ENCODE assay signal across 1 cellular context in the genomic region with DNA sequence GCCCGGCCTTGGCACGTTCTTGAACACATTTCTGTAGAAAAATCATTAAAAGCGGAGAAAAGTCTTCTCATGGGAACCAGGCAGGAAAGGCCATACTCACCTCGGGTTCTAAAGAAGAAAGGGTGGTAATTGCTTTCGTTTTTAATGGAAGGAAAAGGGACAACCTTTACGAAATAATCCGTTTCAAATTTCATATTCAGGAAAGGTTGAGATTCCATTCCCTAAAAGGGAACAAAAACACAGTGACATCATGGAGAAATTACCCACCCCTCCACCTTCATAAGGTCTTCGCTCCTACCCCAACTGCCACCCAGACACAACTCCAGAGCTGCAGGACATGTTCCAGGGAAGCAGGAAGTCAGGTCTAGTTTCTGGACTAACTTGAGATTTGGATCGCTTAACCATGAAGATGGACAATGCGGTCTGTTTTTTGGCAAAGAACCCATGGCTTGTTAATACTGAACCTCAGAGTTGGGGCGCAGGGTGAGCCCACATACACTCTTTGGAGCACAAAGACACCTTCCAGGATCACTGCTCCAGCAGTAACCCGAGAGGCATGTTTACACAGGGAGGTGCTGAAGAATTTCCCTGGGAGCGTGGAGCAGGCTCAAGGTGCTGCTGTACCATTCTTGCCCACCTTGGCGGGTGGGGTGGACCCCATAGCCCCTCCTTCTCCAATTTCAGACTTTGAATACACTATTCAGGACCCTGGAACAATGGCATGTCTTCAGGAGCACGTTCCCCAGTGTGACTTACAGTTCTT.
TF ChIP-seq lines count a peak whose summit lies in the region.

No MANE protein-coding gene starts in this region.

TF ChIP-seq in HEK293, 187 proteins besides CTCF, POLR2A, EP300 and RAD21 (continued from another document):
- TF ChIP-seq ZNF626 (tag by site-specific recombination; IDR thresholded peaks at IDR 0.05) (no peak), ZNF621 (tag by site-specific recombination; IDR thresholded peaks at IDR 0.05) (no peak), RBAK (tag by site-specific recombination; IDR thresholded peaks at IDR 0.05) (no peak), ZNF785 (tag by site-specific recombination; IDR thresholded peaks at IDR 0.05) (no peak), ZFP41 (tag by site-specific recombination; IDR thresholded peaks at IDR 0.05; ENCODE audit: borderline replicate concordance) (no peak)
- TF ChIP-seq, protein P1, sequence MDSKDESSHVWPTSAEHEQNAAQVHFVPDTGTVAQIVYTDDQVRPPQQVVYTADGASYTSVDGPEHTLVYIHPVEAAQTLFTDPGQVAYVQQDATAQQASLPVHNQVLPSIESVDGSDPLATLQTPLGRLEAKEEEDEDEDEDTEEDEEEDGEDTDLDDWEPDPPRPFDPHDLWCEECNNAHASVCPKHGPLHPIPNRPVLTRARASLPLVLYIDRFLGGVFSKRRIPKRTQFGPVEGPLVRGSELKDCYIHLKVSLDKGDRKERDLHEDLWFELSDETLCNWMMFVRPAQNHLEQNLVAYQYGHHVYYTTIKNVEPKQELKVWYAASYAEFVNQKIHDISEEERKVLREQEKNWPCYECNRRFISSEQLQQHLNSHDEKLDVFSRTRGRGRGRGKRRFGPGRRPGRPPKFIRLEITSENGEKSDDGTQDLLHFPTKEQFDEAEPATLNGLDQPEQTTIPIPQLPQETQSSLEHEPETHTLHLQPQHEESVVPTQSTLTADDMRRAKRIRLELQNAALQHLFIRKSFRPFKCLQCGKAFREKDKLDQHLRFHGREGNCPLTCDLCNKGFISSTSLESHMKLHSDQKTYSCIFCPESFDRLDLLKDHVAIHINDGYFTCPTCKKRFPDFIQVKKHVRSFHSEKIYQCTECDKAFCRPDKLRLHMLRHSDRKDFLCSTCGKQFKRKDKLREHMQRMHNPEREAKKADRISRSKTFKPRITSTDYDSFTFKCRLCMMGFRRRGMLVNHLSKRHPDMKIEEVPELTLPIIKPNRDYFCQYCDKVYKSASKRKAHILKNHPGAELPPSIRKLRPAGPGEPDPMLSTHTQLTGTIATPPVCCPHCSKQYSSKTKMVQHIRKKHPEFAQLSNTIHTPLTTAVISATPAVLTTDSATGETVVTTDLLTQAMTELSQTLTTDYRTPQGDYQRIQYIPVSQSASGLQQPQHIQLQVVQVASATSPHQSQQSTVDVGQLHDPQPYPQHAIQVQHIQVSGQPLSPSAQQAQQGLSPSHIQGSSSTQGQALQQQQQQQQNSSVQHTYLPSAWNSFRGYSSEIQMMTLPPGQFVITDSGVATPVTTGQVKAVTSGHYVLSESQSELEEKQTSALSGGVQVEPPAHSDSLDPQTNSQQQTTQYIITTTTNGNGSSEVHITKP (tag by site-specific recombination; IDR thresholded peaks at IDR 0.05) = peak; percentile 49
